In genomic region chr17:9273334-9274118, GRCh38 we compare ENCODE assay signal across 12 cellular contexts.
A peak's percentile ranks its signal among the peaks of the same experiment; 100 is the strongest.
DNase-seq lines count a peak whose midpoint lies in the region; ATAC-seq and TF ChIP-seq lines count a peak whose summit lies in the region.
"Had no signal": no experiment of that assay in that cellular context is flagged by ENCODE, and none has a peak within 500 bp of the region (broad histone marks: within the 10 kb centered on the region; RNA-seq: fewer than 3 reads in every experiment).

No MANE protein-coding gene starts in this region.

- H3K4ac ChIP-seq in IMR-90 (ENCODE audit: low read depth, low read length): no peak overlapping the region

- no peak overlapping the region for H3K18ac ChIP-seq in IMR-90 (ENCODE audit: low read depth, low read length)

- POLR2A ChIA-PET in IMR-90 (lab: Charles Lee; ENCODE audit: unreplicated experiment): no interaction called here

- H2AK9ac ChIP-seq in IMR-90 (replicated peaks; ENCODE audit: low read depth, low read length, poor library complexity): no peak overlapping the region

- dilution Hi-C loops in IMR-90 (cut with HindIII; ENCODE audit: low sequenced_read_pairs, unreplicated experiment): no loop called here

- no peak overlapping the region for H3K27ac ChIP-seq in IMR-90 (ENCODE audit: insufficient read depth, low read length)
- no peak overlapping the region for H3K27ac ChIP-seq in right atrium auricular region
- H3K27ac ChIP-seq: VCaP had no signal

- H3K4me3 ChIP-seq in IMR-90 (ENCODE audit: insufficient read depth, low read depth, low read length): no peak overlapping the region
- no peak overlapping the region for H3K4me3 ChIP-seq in right atrium auricular region

- peak; percentile 52 for DNase-seq in IMR-90
- DNase-seq in activated T-helper 2 cell treated with anti-CD3 and anti-CD28 coated beads, Interferon-gamma antibody, Interleukin-2, Interleukin-4, amounts not matched to agents 10 μg/mL and 5 μg/mL and 100 μg/mL, durations not matched to agents 14 hours and 24 hours and 36 hours (ENCODE audit: low spot score): no peak
- peak; percentile 61 for DNase-seq in right atrium auricular region (ENCODE audit: low spot score)
- peak; percentile 36 for DNase-seq in stimulated activated CD4-positive, alpha-beta T cell treated with anti-CD3 and anti-CD28 coated beads, Interleukin-4, amount 100 ng/mL, for 1 hour
- DNase-seq in DMS79 treated with DMSO at 0.1 percent for 48 hours (lab: John Stamatoyannopoulos, UW): no peak
- no peak for DNase-seq in SIG-M5 treated with dmso at 0.1 percent for 504 hours (lab: John Stamatoyannopoulos, UW; ENCODE audit: unreplicated experiment)
- DNase-seq: hippocampal formation, NCI-H1105, NCI-H524 treated with DMSO at 0.1 percent for 48 hours, SHP77 had no signal

- H3K14ac ChIP-seq in IMR-90 (replicated peaks; ENCODE audit: low read depth, low read length): no peak overlapping the region

- H3K23ac ChIP-seq in IMR-90 (ENCODE audit: low read depth, low read length): no peak overlapping the region

- H2BK5ac ChIP-seq in IMR-90 (ENCODE audit: low read depth, low read length, poor library complexity, severe bottlenecking): no peak overlapping the region

- no peak for TF ChIP-seq RAD21 in IMR-90 (IDR thresholded peaks at IDR 0.05; ENCODE audit: low read length)

- H2BK15ac ChIP-seq in IMR-90 (ENCODE audit: low read depth, low read length): no peak overlapping the region

- no peaks in the 10 kb centered on the region for H3K9me3 Mint-ChIP-seq in activated T-helper 2 cell treated with anti-CD3 and anti-CD28 coated beads, Interferon-gamma antibody, Interleukin-2, Interleukin-4, amounts not matched to agents 10 μg/mL and 5 μg/mL and 100 μg/mL, durations not matched to agents 14 hours and 24 hours and 36 hours

- no peak overlapping the region for H3K56ac ChIP-seq in IMR-90 (ENCODE audit: extremely low read depth, insufficient read depth, low read length)

- H3K79me1 ChIP-seq in IMR-90 (ENCODE audit: low read depth in 1 of 2, low read length in 2 of 2): no peaks in the 10 kb centered on the region

- no peak overlapping the region for H2AK5ac ChIP-seq in IMR-90 (ENCODE audit: low read depth, low read length)

- in situ Hi-C loops in IMR-90 (cut with MboI; ENCODE audit: low sequenced_read_pairs): no loop called here

- no peaks in the 10 kb centered on the region for H3K27me3 ChIP-seq in IMR-90 (ENCODE audit: control insufficient read depth, insufficient read depth, low read length)
- H3K27me3 ChIP-seq in right atrium auricular region: no peaks in the 10 kb centered on the region

- H3K4me1 ChIP-seq in IMR-90 (ENCODE audit: control insufficient read depth, insufficient read depth, low read length) (peaks cover 2% of the 10 kb centered on the region; the same call in 1 of the 2 replicates), right atrium auricular region (peaks cover 0 to 9% of the 10 kb centered on the region in 2 donors)

- H3K27me3 Mint-ChIP-seq in activated T-helper 2 cell treated with anti-CD3 and anti-CD28 coated beads, Interferon-gamma antibody, Interleukin-2, Interleukin-4, amounts not matched to agents 10 μg/mL and 5 μg/mL and 100 μg/mL, durations not matched to agents 14 hours and 24 hours and 36 hours (ENCODE audit: low read depth): no peaks in the 10 kb centered on the region

- no TSS peak for BruUV-seq in IMR-90 (replicated peaks; lab: Mats Ljungman, UMichigan)

- H3K9ac ChIP-seq in IMR-90 (ENCODE audit: low read depth, low read length): no peak overlapping the region

- TF ChIP-seq CTCF in IMR-90 (conservative IDR thresholded peaks at IDR 0.05; ENCODE audit: low read depth, low read length) (no peak), right atrium auricular region (IDR thresholded peaks at IDR 0.05) (no peak)

- no peak overlapping the region for H3K4me3 Mint-ChIP-seq in activated T-helper 2 cell treated with anti-CD3 and anti-CD28 coated beads, Interferon-gamma antibody, Interleukin-2, Interleukin-4, amounts not matched to agents 10 μg/mL and 5 μg/mL and 100 μg/mL, durations not matched to agents 14 hours and 24 hours and 36 hours (ENCODE audit: low read depth)

- no peak overlapping the region for H3K4me2 ChIP-seq in IMR-90 (ENCODE audit: low read depth, low read length)

- H4K5ac ChIP-seq in IMR-90 (ENCODE audit: low read depth, low read length): no peak overlapping the region

- no peak for TF ChIP-seq POLR2A in IMR-90 (IDR thresholded peaks at IDR 0.05; ENCODE audit: low read depth, low read length)

- H3K9me1 ChIP-seq in IMR-90 (ENCODE audit: insufficient read depth, low read length): no peaks in the 10 kb centered on the region

- H4K91ac ChIP-seq in IMR-90 (ENCODE audit: insufficient read depth, low read depth, low read length): no peak overlapping the region

- H3K36me3 ChIP-seq in IMR-90 (ENCODE audit: control insufficient read depth, insufficient read depth, low read length) (no peaks in the 10 kb centered on the region), right atrium auricular region (no peaks in the 10 kb centered on the region)

- no peaks in the 10 kb centered on the region for H3K36me3 Mint-ChIP-seq in activated T-helper 2 cell treated with anti-CD3 and anti-CD28 coated beads, Interferon-gamma antibody, Interleukin-2, Interleukin-4, amounts not matched to agents 10 μg/mL and 5 μg/mL and 100 μg/mL, durations not matched to agents 14 hours and 24 hours and 36 hours (ENCODE audit: low read depth)

- no peaks in the 10 kb centered on the region for H3K9me3 ChIP-seq in IMR-90 (ENCODE audit: control insufficient read depth, insufficient read depth, low read length)
- no peaks in the 10 kb centered on the region for H3K9me3 ChIP-seq in right atrium auricular region

- 67% methylated on average over 5 of the region's 19 CpGs; no CpG with 5 or more reads in 1 of the 2 experiments for WGBS in IMR-90 (ENCODE audit: extremely low coverage in 2 of 2, insufficient read length in 1 of 2), 2 experiments

- H3K4me1 Mint-ChIP-seq in activated T-helper 2 cell treated with anti-CD3 and anti-CD28 coated beads, Interferon-gamma antibody, Interleukin-2, Interleukin-4, amounts not matched to agents 10 μg/mL and 5 μg/mL and 100 μg/mL, durations not matched to agents 14 hours and 24 hours and 36 hours (ENCODE audit: low read depth): peaks cover 18% of the 10 kb centered on the region

- no peak overlapping the region for H2BK120ac ChIP-seq in IMR-90 (ENCODE audit: low read depth, low read length)

- no peak overlapping the region for H2AFZ ChIP-seq in IMR-90 (replicated peaks; ENCODE audit: low read length, poor library complexity)

- peak overlapping the region; percentile 72 for H3K27ac Mint-ChIP-seq in activated T-helper 2 cell treated with anti-CD3 and anti-CD28 coated beads, Interferon-gamma antibody, Interleukin-2, Interleukin-4, amounts not matched to agents 10 μg/mL and 5 μg/mL and 100 μg/mL, durations not matched to agents 14 hours and 24 hours and 36 hours

- H4K20me1 ChIP-seq in IMR-90 (ENCODE audit: insufficient read depth, low read length): no peaks in the 10 kb centered on the region

- no peak overlapping the region for H4K8ac ChIP-seq in IMR-90 (ENCODE audit: low read depth in 2 of 2, low read length in 2 of 2)

- intact Hi-C loops in IMR-90 (cut with micrococcal nuclease): loop anchor here (10.0 kb wide), 2 partner anchors 59 to 91 kb away; no protein-coding TSS in a partner anchor
- intact Hi-C loops in activated T-helper 2 cell treated with anti-CD3 and anti-CD28 coated beads, Interferon-gamma antibody, Interleukin-2, Interleukin-4, amounts not matched to agents 10 μg/mL and 5 μg/mL and 100 μg/mL, durations not matched to agents 14 hours and 24 hours and 36 hours (cut with micrococcal nuclease): loop anchor here (1.0 to 10.0 kb wide), 4 partner anchors 17 to 319 kb away; no protein-coding TSS in a partner anchor

- CTCF ChIA-PET in IMR-90 (lab: Yijun Ruan, JAX): no interaction called here

- ATAC-seq in IMR-90 (ENCODE audit: low read depth): peak; percentile 35
- ATAC-seq in GM19395 (IDR thresholded peaks at IDR 0.05; ENCODE audit: unreplicated experiment): no peak

- no peak overlapping the region for H2BK20ac ChIP-seq in IMR-90 (ENCODE audit: low read depth, low read length)

TF ChIP-seq in IMR-90, 13 proteins besides CTCF, POLR2A, EP300 and RAD21:
- TF ChIP-seq MXI1 (IDR thresholded peaks at IDR 0.05; ENCODE audit: borderline replicate concordance, low read depth, low read length): no peak
- no peak for TF ChIP-seq FOS (IDR thresholded peaks at IDR 0.05; ENCODE audit: low read depth, low read length)
- no peak for TF ChIP-seq BHLHE40 (IDR thresholded peaks at IDR 0.05; ENCODE audit: low read depth, low read length)
- no peak for TF ChIP-seq MAFK (IDR thresholded peaks at IDR 0.05; ENCODE audit: low read depth, low read length)
- no peak for TF ChIP-seq CEBPB (IDR thresholded peaks at IDR 0.05; ENCODE audit: low read depth, low read length)
- no peak for TF ChIP-seq ELK1 (IDR thresholded peaks at IDR 0.05; ENCODE audit: borderline replicate concordance, low read depth, low read length)
- TF ChIP-seq MAZ (IDR thresholded peaks at IDR 0.05; ENCODE audit: borderline replicate concordance, low read depth, low read length): no peak
- TF ChIP-seq RFX5 (IDR thresholded peaks at IDR 0.05; ENCODE audit: low read depth, low read length): no peak
- TF ChIP-seq USF2 (IDR thresholded peaks at IDR 0.05; ENCODE audit: low read depth, low read length): no peak
- TF ChIP-seq NFE2L2 (IDR thresholded peaks at IDR 0.05; ENCODE audit: low read depth, low read length): no peak
- no peak for TF ChIP-seq RCOR1 (IDR thresholded peaks at IDR 0.05; ENCODE audit: insufficient replicate concordance, low read length)
- TF ChIP-seq SMC3 (IDR thresholded peaks at IDR 0.05; ENCODE audit: low read depth, low read length): no peak
- TF ChIP-seq CHD1 (IDR thresholded peaks at IDR 0.05; ENCODE audit: low read depth, low read length): no peak

Comparison
In these comparisons a context has a peak if more than half of its experiments do, and no peak if none do; other contexts are left out.
1. DNase-seq: peak in IMR-90 (single experiment), right atrium auricular region (single experiment) and stimulated activated CD4-positive, alpha-beta T cell treated with anti-CD3 and anti-CD28 coated beads, Interleukin-4, amount 100 ng/mL, for 1 hour (single experiment); none in activated T-helper 2 cell treated with anti-CD3 and anti-CD28 coated beads, Interferon-gamma antibody, Interleukin-2, Interleukin-4, amounts not matched to agents 10 μg/mL and 5 μg/mL and 100 μg/mL, durations not matched to agents 14 hours and 24 hours and 36 hours (single experiment), DMS79 treated with DMSO at 0.1 percent for 48 hours (single experiment) and SIG-M5 treated with dmso at 0.1 percent for 504 hours (single experiment).